1 cellular context compared by ENCODE assay signal in genomic region chr11:2428322-2428795, GRCh38.
TF ChIP-seq lines count a peak whose summit lies in the region.

No MANE protein-coding gene starts in this region.

TF ChIP-seq in GM12878, 131 proteins besides CTCF, POLR2A, EP300 and RAD21 (continued from another document):
- peak; percentile 34; the same call in 1 of the 2 replicates for TF ChIP-seq NBN (IDR thresholded peaks at IDR 0.05)
- no peak for TF ChIP-seq ZBTB33 (IDR thresholded peaks at IDR 0.05)
- TF ChIP-seq MLLT1 (IDR thresholded peaks at IDR 0.05) = peak; percentile 50; the same call in 1 of the 2 replicates
- TF ChIP-seq TCF12 (IDR thresholded peaks at IDR 0.05; ENCODE audit: low read depth, low read length) = no peak
- no peak for TF ChIP-seq USF2 (IDR thresholded peaks at IDR 0.05; ENCODE audit: borderline replicate concordance, low read depth, low read length)
- TF ChIP-seq E2F4 (IDR thresholded peaks at IDR 0.05; ENCODE audit: low read depth, low read length) = no peak
- TF ChIP-seq NR2C1 (IDR thresholded peaks at IDR 0.05) = no peak
- TF ChIP-seq HDGF (IDR thresholded peaks at IDR 0.05) = peak; percentile 82
- no peak for TF ChIP-seq TAF1 (IDR thresholded peaks at IDR 0.05; ENCODE audit: borderline replicate concordance, low read depth, low read length)
- TF ChIP-seq SMC3 (IDR thresholded peaks at IDR 0.05; ENCODE audit: borderline replicate concordance, low read length) = peak; percentile 98
- TF ChIP-seq ZZZ3 (IDR thresholded peaks at IDR 0.05; ENCODE audit: control insufficient read depth, insufficient read length, low read depth) = no peak
- TF ChIP-seq SMARCA5 (IDR thresholded peaks at IDR 0.05) = peak; percentile 41; the same call in 1 of the 2 replicates
- peak; percentile 63 for TF ChIP-seq YY1 (IDR thresholded peaks at IDR 0.05; ENCODE audit: low read depth, low read length)
- 0 out of 2 replicates have a peak, but pooled peaks have one; percentile 43 for TF ChIP-seq RB1 (IDR thresholded peaks at IDR 0.05; ENCODE audit: borderline replicate concordance)
TF ChIP-seq in GM12878: peak in this region for 9.
